In genomic region chr14:103695331-103696026, GRCh38 we compare ENCODE assay signal across 12 cellular contexts. TPM values are rescaled to one million over a fixed set of nuclear protein-coding genes. Genes with fewer than 3 reads are reported as not detected.
DNase-seq lines count a peak whose midpoint lies in the region; ATAC-seq and TF ChIP-seq lines count a peak whose summit lies in the region.
"Had no signal": no experiment of that assay in that cellular context is flagged by ENCODE, and none has a peak within 500 bp of the region (broad histone marks: within the 10 kb centered on the region; RNA-seq: fewer than 3 reads in every experiment).

No MANE protein-coding gene starts in this region.

- CTCF ChIA-PET in mammary epithelial cell (lab: Charles Lee; ENCODE audit: low non-redundant PET) = no interaction called here
- CTCF ChIA-PET in MCF 10A (lab: Yijun Ruan, JAX) = no interaction called here

- no peak for TF ChIP-seq CTCF in mammary epithelial cell (conservative IDR thresholded peaks at IDR 0.05 in 1 of 2, IDR thresholded peaks at IDR 0.05 in 1 of 2; ENCODE audit: extremely low read depth in 1 of 2, insufficient read depth in 1 of 2, low read depth in 1 of 2, low read length in 2 of 2)
- no peak for TF ChIP-seq CTCF in MCF 10A (IDR thresholded peaks at IDR 0.05; ENCODE audit: unreplicated experiment)
- TF ChIP-seq CTCF in type B pancreatic cell (conservative IDR thresholded peaks at IDR 0.05) = no peak

- H3K9ac ChIP-seq in mammary epithelial cell (ENCODE audit: insufficient read depth, low read length) (no peak overlapping the region), SK-N-MC (ENCODE audit: insufficient read length) (no peak overlapping the region)

- POLR2A ChIA-PET in MCF 10A (lab: Yijun Ruan, JAX) = interaction anchor here (1.1 to 1.4 kb wide), 2 partner anchors 17 to 20 kb away, joined by 3 to 6 read pairs; partner anchors contain the start of genes XRCC3 and ZFYVE21

- no peak overlapping the region for H3K4me3 ChIP-seq in mammary epithelial cell (replicated peaks in 1 of 3; ENCODE audit: insufficient read depth in 1 of 3, low read depth in 2 of 3, low read length in 3 of 3)
- no peak overlapping the region for H3K4me3 ChIP-seq in SK-N-MC
- H3K4me3 ChIP-seq: upper lobe of left lung had no signal

- H3K36me3 Mint-ChIP-seq in MCF 10A (ENCODE audit: insufficient read depth, unreplicated experiment) (peaks cover 56% of the 10 kb centered on the region), naive B cell (no peaks in the 10 kb centered on the region), type B pancreatic cell (peaks cover 5% of the 10 kb centered on the region)

- 90% methylated on average over 7 of the region's 12 CpGs for WGBS in mammary epithelial cell (ENCODE audit: low coverage, missing lambda C conversion rate)

- peaks cover 48% of the 10 kb centered on the region for H3K79me2 ChIP-seq in mammary epithelial cell (ENCODE audit: insufficient read depth, low read length)

- in situ Hi-C loops in mammary epithelial cell (cut with MboI; ENCODE audit: low sequenced_read_pairs in 2 of 2) = no loop called here

- H3K4me1 ChIP-seq in mammary epithelial cell (ENCODE audit: insufficient read depth, low read length) = peaks cover 7% of the 10 kb centered on the region

- BruUV-seq in mammary epithelial cell (replicated peaks; lab: Mats Ljungman, UMichigan) (TSS peak; percentile 9), MCF 10A (replicated peaks; lab: Mats Ljungman, UMichigan) (no TSS peak)

- H3K36me3 ChIP-seq in mammary epithelial cell (ENCODE audit: insufficient read depth, low read length) (peaks cover 3% of the 10 kb centered on the region), SK-N-MC (ENCODE audit: insufficient read depth, low read length) (peaks cover 54% of the 10 kb centered on the region)

- no peak overlapping the region for H2AFZ ChIP-seq in mammary epithelial cell (ENCODE audit: low read depth, low read length)

- H3K27ac Mint-ChIP-seq in MCF 10A (ENCODE audit: low read depth, unreplicated experiment) (no peak overlapping the region), naive B cell (peak overlapping the region in 4 of 6 donors; percentile 46 to 85 (median 70)), type B pancreatic cell (peak overlapping the region; percentile 86)

- H3K9me3 Mint-ChIP-seq in MCF 10A (ENCODE audit: unreplicated experiment) (no peaks in the 10 kb centered on the region), naive B cell (no peaks in the 10 kb centered on the region), type B pancreatic cell (no peaks in the 10 kb centered on the region)
- H3K9me3 Mint-ChIP-seq: T-cell had no signal

- H3K27me3 Mint-ChIP-seq in MCF 10A (ENCODE audit: insufficient read depth, unreplicated experiment) (no peaks in the 10 kb centered on the region), naive B cell (no peaks in the 10 kb centered on the region), type B pancreatic cell (no peaks in the 10 kb centered on the region)
- H3K27me3 Mint-ChIP-seq: T-cell had no signal

- no peaks in the 10 kb centered on the region for H3K27me3 ChIP-seq in mammary epithelial cell (ENCODE audit: insufficient read depth, low read length)
- H3K27me3 ChIP-seq: upper lobe of left lung had no signal

- no peak for ATAC-seq in naive B cell (ENCODE audit: low read depth in 2 of 2)
- no peak for ATAC-seq in GM19324 (IDR thresholded peaks at IDR 0.05; ENCODE audit: low FRiP score, unreplicated experiment)
- ATAC-seq: T-cell had no signal

- H3K4me3 Mint-ChIP-seq in MCF 10A (ENCODE audit: unreplicated experiment) = no peak overlapping the region
- peak overlapping the region in 4 of 8 donors; percentile 30 to 56 (median 45) for H3K4me3 Mint-ChIP-seq in naive B cell
- no peak overlapping the region for H3K4me3 Mint-ChIP-seq in type B pancreatic cell
- H3K4me3 Mint-ChIP-seq: T-cell had no signal

- H3K27ac ChIP-seq in mammary epithelial cell (ENCODE audit: insufficient read depth, low read depth, low read length) (no peak overlapping the region), SK-N-MC (peak overlapping the region; percentile 77)

- intact Hi-C loops in mammary epithelial cell (cut with micrococcal nuclease) = no loop called here
- intact Hi-C loops in MCF 10A (cut with micrococcal nuclease) = no loop called here

- H4K20me1 ChIP-seq in mammary epithelial cell (ENCODE audit: insufficient read depth, low read length) = no peaks in the 10 kb centered on the region

- H3K4me1 Mint-ChIP-seq in MCF 10A (ENCODE audit: insufficient read depth, unreplicated experiment) (peaks cover 14% of the 10 kb centered on the region), naive B cell (peaks cover 39 to 66% (median 59%) of the 10 kb centered on the region in 3 donors), type B pancreatic cell (ENCODE audit: unreplicated experiment) (peaks cover 22% of the 10 kb centered on the region)

- no peak overlapping the region for H3K4me2 ChIP-seq in mammary epithelial cell (ENCODE audit: insufficient read depth, low read depth, low read length)

- no peak for DNase-seq in mammary epithelial cell
- no peak for DNase-seq in MCF 10A (ENCODE audit: unreplicated experiment)
- DNase-seq in SK-N-MC (ENCODE audit: low read depth, low spot score) = no peak
- DNase-seq in naive B cell = no peak
- DNase-seq in type B pancreatic cell (ENCODE audit: extremely low spot score, unreplicated experiment) = no peak
- no peak for DNase-seq in AML-193 (lab: John Stamatoyannopoulos, UW)
- DNase-seq in H4 (ENCODE audit: low spot score) = no peak
- DNase-seq: activated T-cell treated with anti-CD3 and anti-CD28 coated beads, Interleukin-2, amount 50 U/mL, for 48 hours; NCI-H2029 treated with DMSO at 0.1 percent for 48 hours; T-cell; upper lobe of left lung had no signal

- dilution Hi-C loops in mammary epithelial cell (cut with HindIII; ENCODE audit: low sequenced_read_pairs) = no loop called here

- H3K9me3 ChIP-seq in mammary epithelial cell (replicated peaks; ENCODE audit: insufficient read depth, low read length) (no peaks in the 10 kb centered on the region), SK-N-MC (ENCODE audit: low read depth, low read length) (no peaks in the 10 kb centered on the region)
- H3K9me3 ChIP-seq: upper lobe of left lung had no signal

RNA-seq across cellular contexts. Expression of gene XRCC3, which starts 19.8 kb away (rescaled TPM):
- 10 to 100 TPM in 1 of 2 donors, 1 to 10 TPM in 1; 5.2 to 35.4 TPM for total RNA-seq in mammary epithelial cell
- 23.4 TPM for polyA plus RNA-seq in mammary epithelial cell
- 43.1 TPM for polyA minus RNA-seq in mammary epithelial cell
- total RNA-seq in MCF 10A (2022) = 9.4 and 17.5 TPM in 2 replicates
- polyA plus RNA-seq in naive B cell (ENCODE audit: low read depth in 6 of 6) = 1 to 10 TPM; 2.9 to 7.5 (median 5.7) TPM
- total RNA-seq in type B pancreatic cell (ENCODE audit: low replicate concordance) = 17.3 and 35.2 TPM in 2 replicates
- total RNA-seq in H4 (2014; rRNA removed; shearing (Covaris generic)) = 20.3 and 39.9 TPM in 2 replicates

RNA-seq across cellular contexts. Expression of gene ZFYVE21, which starts 20.1 kb away (rescaled TPM):
- 10 to 100 TPM; 64.2 to 65.7 TPM for total RNA-seq in mammary epithelial cell
- polyA plus RNA-seq in mammary epithelial cell = 156 TPM
- polyA minus RNA-seq in mammary epithelial cell = 43.7 TPM
- total RNA-seq in MCF 10A (2022) = 28.6 and 35.5 TPM in 2 replicates
- polyA plus RNA-seq in naive B cell (ENCODE audit: low read depth in 6 of 6) = 10 to 100 TPM in 1 of 6 donors, 1 to 10 TPM in 5; 4.8 to 10.5 (median 6.7) TPM
- 41.7 and 59.1 TPM in 2 replicates for total RNA-seq in type B pancreatic cell (ENCODE audit: low replicate concordance)
- total RNA-seq in H4 (2014; rRNA removed; shearing (Covaris generic)) = 17.2 and 31.6 TPM in 2 replicates
